In the genomic region with DNA sequence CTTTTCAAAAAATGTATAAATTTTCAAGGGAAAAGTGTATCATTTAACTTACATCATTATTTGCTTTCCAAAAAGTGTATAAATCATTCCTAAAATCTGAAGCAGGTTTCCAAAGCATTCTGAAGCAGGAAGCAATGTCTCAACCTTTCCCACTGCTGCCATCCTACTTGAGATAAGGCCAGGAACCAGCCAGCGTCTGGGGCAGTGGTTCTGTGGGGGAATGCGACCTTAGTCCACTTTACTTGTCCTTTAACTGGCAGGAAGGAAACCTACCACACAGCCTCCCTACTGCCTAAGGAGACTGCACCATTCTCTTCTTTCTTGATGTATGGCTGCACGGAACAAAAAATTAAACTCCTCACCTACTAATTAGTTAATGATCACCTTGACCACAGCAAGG, we compare ENCODE assay signal across 24 cellular contexts. TPM values are rescaled to one million over a fixed set of nuclear protein-coding genes. Genes with fewer than 3 reads are reported as not detected.
DNase-seq lines count a peak whose midpoint lies in the region; ATAC-seq and TF ChIP-seq lines count a peak whose summit lies in the region.
"Had no signal": no experiment of that assay in that cellular context is flagged by ENCODE, and none has a peak within 500 bp of the region (broad histone marks: within the 10 kb centered on the region; RNA-seq: fewer than 3 reads in every experiment).

No MANE protein-coding gene starts in this region.

- no peaks in the 10 kb centered on the region for H3K79me2 ChIP-seq in OCI-LY7 (ENCODE audit: insufficient read depth, low read depth, low read length)

- peaks cover 44% of the 10 kb centered on the region for H3K36me3 ChIP-seq in A673 (ENCODE audit: insufficient read depth, low read length, poor library complexity, severe bottlenecking)
- peaks cover 15% of the 10 kb centered on the region for H3K36me3 ChIP-seq in OCI-LY7 (ENCODE audit: insufficient read depth, low read length)
- H3K36me3 ChIP-seq: sigmoid colon, thoracic aorta, vagina had no signal

- intact Hi-C loops in A673 (cut with micrococcal nuclease; ENCODE audit: unreplicated experiment) (loop anchor here (10.0 kb wide), 1 partner anchor 302 kb away; no protein-coding TSS in a partner anchor), OCI-LY7 (cut with micrococcal nuclease; ENCODE audit: unreplicated experiment) (loop anchor here (5.0 kb wide), 2 partner anchors 164 to 449 kb away; no protein-coding TSS in a partner anchor)

- no peak overlapping the region for H2AFZ ChIP-seq in OCI-LY7 (ENCODE audit: low read length)

- no peak for DNase-seq in A673 (ENCODE audit: low spot score)
- no peak for DNase-seq in OCI-LY7 (ENCODE audit: low spot score)
- no peak for DNase-seq in epithelial cell of proximal tubule (ENCODE audit: low read depth)
- no peak for DNase-seq in nephron progenitor cell
- DNase-seq in NCI-H748 (lab: John Stamatoyannopoulos, UW; ENCODE audit: unreplicated experiment): no peak
- DNase-seq in activated CD4-positive, alpha-beta T cell treated with anti-CD3 and anti-CD28 coated beads, Interleukin-2, amount 50 U/mL, for 48 hours: no peak
- DNase-seq: activated CD8-positive, alpha-beta T cell treated with anti-CD3 and anti-CD28 coated beads, Interleukin-2, amount 10 ng/mL, durations not matched to agents 7 days and 5 days; activated gamma-delta T cell; AML-193; DMS153; dorsolateral prefrontal cortex; mammary epithelial cell; NCI-H1092; NCI-H2029 treated with DMSO at 0.1 percent for 48 hours; NCI-H226; NCI-H774; RPMI8226; sigmoid colon; stimulated activated CD4-positive, alpha-beta T cell treated with anti-CD3 and anti-CD28 coated beads, Interleukin-15, amount 100 ng/mL, for 24 hours; stimulated activated naive CD4-positive, alpha-beta T cell had no signal

- POLR2A ChIA-PET in A673 (lab: Charles Lee; ENCODE audit: low non-redundant PET) (no interaction called here), OCI-LY7 (lab: Charles Lee) (no interaction called here)

- ATAC-seq in GM18502 (IDR thresholded peaks at IDR 0.05; ENCODE audit: poor library complexity, unreplicated experiment): no peak
- no peak for ATAC-seq in GM21381 (IDR thresholded peaks at IDR 0.05; ENCODE audit: unreplicated experiment)
- ATAC-seq: activated CD8-positive, alpha-beta T cell treated with anti-CD3 and anti-CD28 coated beads, Interleukin-2, amount 10 ng/mL, durations not matched to agents 7 days and 5 days had no signal

- TF ChIP-seq CTCF in A673 (conservative IDR thresholded peaks at IDR 0.05; ENCODE audit: low read depth, low read length) (no peak), OCI-LY7 (conservative IDR thresholded peaks at IDR 0.05; ENCODE audit: low read length) (no peak), epithelial cell of proximal tubule (conservative IDR thresholded peaks at IDR 0.05; ENCODE audit: low read depth, low read length) (no peak), nephron progenitor cell (IDR thresholded peaks at IDR 0.05) (no peak)

- H3K27ac ChIP-seq in A673 (ENCODE audit: low read depth, low read length, poor library complexity, severe bottlenecking) (peak overlapping the region; percentile 79), OCI-LY7 (ENCODE audit: low read depth, low read length, poor library complexity, severe bottlenecking) (no peak overlapping the region)
- H3K27ac ChIP-seq: sigmoid colon, thoracic aorta, vagina had no signal

- H3K9me3 Mint-ChIP-seq in nephron progenitor cell: peaks cover 21% of the 10 kb centered on the region

- H3K9me2 ChIP-seq in OCI-LY7 (ENCODE audit: insufficient read depth, low read length): no peaks in the 10 kb centered on the region

- no TSS peak for BruUV-seq in A673 (replicated peaks; lab: Mats Ljungman, UMichigan)
- BruUV-seq in OCI-LY7 (replicated peaks; lab: Mats Ljungman, UMichigan): no TSS peak

- H4K20me1 ChIP-seq in OCI-LY7 (ENCODE audit: insufficient read depth, low read length): no peaks in the 10 kb centered on the region

- peak overlapping the region; percentile 16 for H3K27ac Mint-ChIP-seq in nephron progenitor cell
- H3K27ac Mint-ChIP-seq: activated CD8-positive, alpha-beta T cell treated with anti-CD3 and anti-CD28 coated beads, Interleukin-2, amount 10 ng/mL, durations not matched to agents 7 days and 5 days had no signal

- peaks cover 34% of the 10 kb centered on the region for H3K4me1 Mint-ChIP-seq in nephron progenitor cell

- H3K27me3 ChIP-seq in A673 (replicated peaks; ENCODE audit: insufficient read depth, low read depth, low read length, poor library complexity): no peaks in the 10 kb centered on the region
- H3K27me3 ChIP-seq: dorsolateral prefrontal cortex, sigmoid colon, vagina had no signal

- peaks cover 27% of the 10 kb centered on the region for H3K4me1 ChIP-seq in A673 (ENCODE audit: insufficient read depth, low read length, poor library complexity, severe bottlenecking)
- peaks cover 19% of the 10 kb centered on the region for H3K4me1 ChIP-seq in OCI-LY7 (ENCODE audit: insufficient read depth, low read length, poor library complexity, severe bottlenecking)

- H3K4me2 ChIP-seq in OCI-LY7 (ENCODE audit: low read length): peak overlapping the region; percentile 31; the same call in 1 of the 2 replicates

- CTCF ChIA-PET in A673 (lab: Charles Lee): no interaction called here
- CTCF ChIA-PET in OCI-LY7 (lab: Charles Lee; ENCODE audit: unreplicated experiment): no interaction called here

- no peak overlapping the region for H3K4me3 Mint-ChIP-seq in nephron progenitor cell
- H3K4me3 Mint-ChIP-seq: activated CD8-positive, alpha-beta T cell treated with anti-CD3 and anti-CD28 coated beads, Interleukin-2, amount 10 ng/mL, durations not matched to agents 7 days and 5 days had no signal

- H3K9me3 ChIP-seq in A673 (ENCODE audit: low read depth, low read length, poor library complexity, severe bottlenecking) (no peaks in the 10 kb centered on the region), OCI-LY7 (ENCODE audit: low read length) (peaks cover 13% of the 10 kb centered on the region)
- H3K9me3 ChIP-seq: sigmoid colon, thoracic aorta, vagina had no signal

- H3K4me3 ChIP-seq in A673 (ENCODE audit: low read depth, low read length, poor library complexity, severe bottlenecking) (peak overlapping the region; percentile 92), OCI-LY7 (ENCODE audit: low read depth, low read length, poor library complexity, severe bottlenecking) (no peak overlapping the region), epithelial cell of proximal tubule (ENCODE audit: low read depth, low read length) (peak overlapping the region; percentile 25)
- H3K4me3 ChIP-seq: dorsolateral prefrontal cortex, sigmoid colon, thoracic aorta, vagina had no signal

- peaks cover 6% of the 10 kb centered on the region for H3K27me3 Mint-ChIP-seq in nephron progenitor cell (ENCODE audit: low read depth, poor library complexity)

- H3K36me3 Mint-ChIP-seq in nephron progenitor cell (ENCODE audit: low read depth): peaks cover 59% of the 10 kb centered on the region

RNA-seq across cellular contexts. Expression of a gene that starts 3.7 kb away (rescaled TPM):
- total RNA-seq in A673 (2021) (252 and 286 TPM in 2 replicates), OCI-LY7 (2022) (17.8 and 18.5 TPM in 2 replicates), epithelial cell of proximal tubule (32.7 and 36.2 TPM in 2 replicates)
- total RNA-seq in OCI-LY7 (2014; rRNA removed; shearing (Covaris generic)): 10.4 and 11.4 TPM in 2 replicates
